In the genomic region with DNA sequence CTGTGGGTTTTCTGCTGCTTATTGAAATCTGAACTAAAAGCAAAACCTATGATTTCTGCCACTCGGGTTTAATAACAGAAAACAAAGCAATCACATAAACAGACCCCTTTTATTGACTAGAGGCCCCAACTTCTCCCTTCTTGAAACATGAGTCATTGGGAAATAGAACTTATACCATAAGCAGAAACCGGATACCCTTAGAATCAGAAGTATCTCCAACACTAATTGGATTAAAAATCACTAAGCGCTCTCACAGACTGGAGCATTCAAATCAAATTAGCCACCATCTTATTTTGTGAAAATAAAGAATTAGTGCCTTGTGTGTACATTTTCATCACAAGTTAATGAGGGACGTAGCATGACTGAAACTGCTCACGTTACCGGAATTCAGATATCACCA, we compare ENCODE assay signal across 23 cellular contexts.
"Had no signal": no experiment of that assay in that cellular context is flagged by ENCODE, and none has a peak within 500 bp of the region (broad histone marks: within the 10 kb centered on the region; RNA-seq: fewer than 3 reads in every experiment).

No MANE protein-coding gene starts in this region.

- H3K36me3 Mint-ChIP-seq: activated naive CD8-positive, alpha-beta T cell treated with anti-CD3 and anti-CD28 coated beads, Interleukin-2, amount 10 ng/mL, durations not matched to agents 7 days and 5 days had no signal

- H3K4me3 Mint-ChIP-seq: activated CD8-positive, alpha-beta T cell treated with anti-CD3 and anti-CD28 coated beads, Interleukin-2, amount 10 ng/mL, durations not matched to agents 7 days and 5 days; activated naive CD8-positive, alpha-beta T cell treated with anti-CD3 and anti-CD28 coated beads, Interleukin-2, amount 10 ng/mL, durations not matched to agents 7 days and 5 days had no signal

- H3K27ac Mint-ChIP-seq: activated CD8-positive, alpha-beta T cell treated with anti-CD3 and anti-CD28 coated beads, Interleukin-2, amount 10 ng/mL, durations not matched to agents 7 days and 5 days; activated naive CD8-positive, alpha-beta T cell treated with anti-CD3 and anti-CD28 coated beads, Interleukin-2, amount 10 ng/mL, durations not matched to agents 7 days and 5 days had no signal

- DNase-seq: activated CD4-positive, alpha-beta T cell treated with anti-CD3 and anti-CD28 coated beads for 4 hours; activated CD4-positive, alpha-beta T cell treated with anti-CD3 and anti-CD28 coated beads, Interleukin-2, amount 50 U/mL, for 4 hours; activated CD8-positive, alpha-beta memory T cell treated with anti-CD3 and anti-CD28 coated beads, Interleukin-2, amount 50 U/mL, for 48 hours; activated CD8-positive, alpha-beta T cell treated with anti-CD3 and anti-CD28 coated beads, Interleukin-2, amount 10 ng/mL, durations not matched to agents 7 days and 5 days; activated naive CD4-positive, alpha-beta T cell treated with anti-CD3 and anti-CD28 coated beads, Interleukin-2, amount 50 U/mL, for 16 hours; activated naive CD8-positive, alpha-beta T cell treated with anti-CD3 and anti-CD28 coated beads, Interleukin-2, amount 10 ng/mL, durations not matched to agents 7 days and 5 days; activated T-cell treated with anti-CD3 and anti-CD28 coated beads, Interleukin-2, amount 50 U/mL, for 1 hour; adrenal gland; anterior cingulate cortex; cerebellar nuclear complex; Kasumi-1; KBM-7; NCI-H1048; NCI-H1417; NCI-H2029; NCI-H2107; NCI-H2227 treated with DMSO at 0.1 percent for 48 hours; NCI-H446 treated with DMSO at 0.1 percent for 48 hours; NCI-H526 treated with DMSO at 0.1 percent for 48 hours; Peyer's patch; Right ventricle myocardium superior; T-helper 1 cell; WERI-Rb-1 had no signal

- H3K4me1 Mint-ChIP-seq: activated naive CD8-positive, alpha-beta T cell treated with anti-CD3 and anti-CD28 coated beads, Interleukin-2, amount 10 ng/mL, durations not matched to agents 7 days and 5 days had no signal

- H3K9me3 Mint-ChIP-seq: activated naive CD8-positive, alpha-beta T cell treated with anti-CD3 and anti-CD28 coated beads, Interleukin-2, amount 10 ng/mL, durations not matched to agents 7 days and 5 days had no signal
